20 cellular contexts compared by ENCODE assay signal in the genomic region with DNA sequence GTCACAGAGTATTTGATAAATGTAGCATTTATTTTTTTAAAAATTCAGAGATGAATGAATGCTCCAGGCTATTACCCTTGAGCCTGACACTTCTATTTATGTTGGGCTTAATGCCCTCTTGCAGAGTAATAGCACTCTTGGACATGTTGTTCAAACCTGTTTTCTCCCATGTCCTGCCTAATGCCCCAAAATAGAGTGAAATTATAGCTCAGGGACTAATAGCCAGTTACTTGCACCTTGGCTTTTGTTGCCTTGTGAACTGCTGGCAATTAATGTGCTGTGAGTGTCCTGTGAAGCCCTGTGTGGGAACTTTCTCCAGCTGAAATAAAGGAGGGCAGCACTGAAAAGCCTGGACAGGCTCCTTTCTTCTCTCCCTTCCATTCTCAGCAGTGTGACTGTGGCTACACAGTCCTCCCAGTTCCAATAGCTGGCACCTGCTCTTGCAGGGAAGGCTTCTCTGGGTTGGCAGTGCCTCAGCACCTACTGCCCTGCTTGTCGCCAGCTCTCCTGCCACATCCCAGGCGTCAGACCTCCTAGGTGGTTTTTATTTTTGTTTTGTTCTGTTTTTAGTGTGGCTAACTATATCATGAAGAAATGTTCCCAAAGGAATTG.
DNase-seq lines count a peak whose midpoint lies in the region; ATAC-seq and TF ChIP-seq lines count a peak whose summit lies in the region.
"Had no signal": no experiment of that assay in that cellular context is flagged by ENCODE, and none has a peak within 500 bp of the region (broad histone marks: within the 10 kb centered on the region; RNA-seq: fewer than 3 reads in every experiment).

No MANE protein-coding gene starts in this region.

- no peaks in the 10 kb centered on the region for H3K9me3 ChIP-seq in neural cell (ENCODE audit: low read length)
- H3K9me3 ChIP-seq in colonic mucosa = no peaks in the 10 kb centered on the region
- H3K9me3 ChIP-seq: HAP-1, ovary had no signal

- H3K36me3 ChIP-seq in neural cell (ENCODE audit: insufficient read depth, low read length) (no peaks in the 10 kb centered on the region), colonic mucosa (no peaks in the 10 kb centered on the region)
- H3K36me3 ChIP-seq: cardiac muscle cell, HAP-1, ovary had no signal

- DNase-seq in COR-L47 (lab: John Stamatoyannopoulos, UW) (peak; percentile 41), NCI-H2227 treated with DMSO at 0.1 percent for 48 hours (lab: John Stamatoyannopoulos, UW) (peak; percentile 91), head of caudate nucleus (peak in 28 of 42 donors; percentile 7 to 73 (median 41)), UCSD-AML1 (lab: John Stamatoyannopoulos, UW; ENCODE audit: unreplicated experiment) (no peak), colonic mucosa (no peak)
- DNase-seq in NK-92 treated with Interleukin-12 subunit alpha and Interleukin-12 subunit beta, amount 100 ng/mL, for 24 hours (lab: John Stamatoyannopoulos, UW) = no peak
- DNase-seq: activated CD4-positive, alpha-beta T cell treated with anti-CD3 and anti-CD28 coated beads for 1 hour; CD8-positive, alpha-beta memory T cell; MM.1S; NCI-H2029 treated with DMSO at 0.1 percent for 48 hours; NCI-H526 treated with DMSO at 0.1 percent for 48 hours; ovary; stimulated activated CD4-positive, alpha-beta T cell treated with anti-CD3 and anti-CD28 coated beads, Interleukin-4, amount 100 ng/mL, for 1 hour; T-helper 9 cell had no signal

- intact Hi-C loops in head of caudate nucleus (cut with DNase I) (no loop called here), colonic mucosa (cut with DNase I) (no loop called here)

- H3K27me3 ChIP-seq in neural cell (ENCODE audit: insufficient read depth, low read depth, low read length) = no peaks in the 10 kb centered on the region
- H3K27me3 ChIP-seq in colonic mucosa = no peaks in the 10 kb centered on the region
- H3K27me3 ChIP-seq: cardiac muscle cell, ovary had no signal

- H3K4me2 ChIP-seq in neural cell (ENCODE audit: low read length) = no peak overlapping the region

- peak overlapping the region; percentile 20 for H3K27ac ChIP-seq in neural cell (ENCODE audit: low read length)
- no peak overlapping the region for H3K27ac ChIP-seq in colonic mucosa
- H3K27ac ChIP-seq: cardiac muscle cell, ovary, skin epidermis had no signal

- no peak for TF ChIP-seq EP300 in neural cell (conservative IDR thresholded peaks at IDR 0.05; ENCODE audit: poor library complexity, severe bottlenecking)

- TF ChIP-seq CTCF in neural cell (IDR thresholded peaks at IDR 0.05; ENCODE audit: poor library complexity, severe bottlenecking) (no peak), colonic mucosa (IDR thresholded peaks at IDR 0.05) (no peak)

- H3K9me2 ChIP-seq in neural cell (ENCODE audit: insufficient read depth, low read length) = no peaks in the 10 kb centered on the region

- no peak overlapping the region for H2AFZ ChIP-seq in neural cell (ENCODE audit: low read depth, low read length)

- H3K4me3 ChIP-seq in neural cell (ENCODE audit: low read length) = no peak overlapping the region
- H3K4me3 ChIP-seq in colonic mucosa = no peak overlapping the region
- H3K4me3 ChIP-seq: cardiac muscle cell, HAP-1, ovary, skin epidermis had no signal

- no peaks in the 10 kb centered on the region for H3K4me1 ChIP-seq in colonic mucosa

- no peaks in the 10 kb centered on the region for H4K20me1 ChIP-seq in neural cell (ENCODE audit: insufficient read depth)

- no peak for ATAC-seq in HG02623 (IDR thresholded peaks at IDR 0.05; ENCODE audit: unreplicated experiment)
- ATAC-seq: Panc1 had no signal

- no peaks in the 10 kb centered on the region for H3F3A ChIP-seq in neural cell (ENCODE audit: insufficient read depth, low read length, poor library complexity, severe bottlenecking)

- H3K79me2 ChIP-seq in neural cell (replicated peaks; ENCODE audit: insufficient read depth, low read length) = peaks cover 42% of the 10 kb centered on the region

- H3K9ac ChIP-seq in neural cell (ENCODE audit: low read length) = no peak overlapping the region
- no peak overlapping the region for H3K9ac ChIP-seq in colonic mucosa (ENCODE audit: low read depth in 2 of 2, low read length in 2 of 2)

- TF ChIP-seq RAD21 in neural cell (conservative IDR thresholded peaks at IDR 0.05) = no peak

TF ChIP-seq in neural cell, 6 proteins besides CTCF, POLR2A, EP300 and RAD21:
- peak; percentile 84 for TF ChIP-seq POLR2AphosphoS5 (IDR thresholded peaks at IDR 0.05)
- TF ChIP-seq, protein P1, sequence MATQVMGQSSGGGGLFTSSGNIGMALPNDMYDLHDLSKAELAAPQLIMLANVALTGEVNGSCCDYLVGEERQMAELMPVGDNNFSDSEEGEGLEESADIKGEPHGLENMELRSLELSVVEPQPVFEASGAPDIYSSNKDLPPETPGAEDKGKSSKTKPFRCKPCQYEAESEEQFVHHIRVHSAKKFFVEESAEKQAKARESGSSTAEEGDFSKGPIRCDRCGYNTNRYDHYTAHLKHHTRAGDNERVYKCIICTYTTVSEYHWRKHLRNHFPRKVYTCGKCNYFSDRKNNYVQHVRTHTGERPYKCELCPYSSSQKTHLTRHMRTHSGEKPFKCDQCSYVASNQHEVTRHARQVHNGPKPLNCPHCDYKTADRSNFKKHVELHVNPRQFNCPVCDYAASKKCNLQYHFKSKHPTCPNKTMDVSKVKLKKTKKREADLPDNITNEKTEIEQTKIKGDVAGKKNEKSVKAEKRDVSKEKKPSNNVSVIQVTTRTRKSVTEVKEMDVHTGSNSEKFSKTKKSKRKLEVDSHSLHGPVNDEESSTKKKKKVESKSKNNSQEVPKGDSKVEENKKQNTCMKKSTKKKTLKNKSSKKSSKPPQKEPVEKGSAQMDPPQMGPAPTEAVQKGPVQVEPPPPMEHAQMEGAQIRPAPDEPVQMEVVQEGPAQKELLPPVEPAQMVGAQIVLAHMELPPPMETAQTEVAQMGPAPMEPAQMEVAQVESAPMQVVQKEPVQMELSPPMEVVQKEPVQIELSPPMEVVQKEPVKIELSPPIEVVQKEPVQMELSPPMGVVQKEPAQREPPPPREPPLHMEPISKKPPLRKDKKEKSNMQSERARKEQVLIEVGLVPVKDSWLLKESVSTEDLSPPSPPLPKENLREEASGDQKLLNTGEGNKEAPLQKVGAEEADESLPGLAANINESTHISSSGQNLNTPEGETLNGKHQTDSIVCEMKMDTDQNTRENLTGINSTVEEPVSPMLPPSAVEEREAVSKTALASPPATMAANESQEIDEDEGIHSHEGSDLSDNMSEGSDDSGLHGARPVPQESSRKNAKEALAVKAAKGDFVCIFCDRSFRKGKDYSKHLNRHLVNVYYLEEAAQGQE (IDR thresholded peaks at IDR 0.05; ENCODE audit: borderline replicate concordance) = no peak

Comparison
In these comparisons a context has a peak if more than half of its experiments do, and no peak if none do; other contexts are left out.
1. DNase-seq: peak in COR-L47 (single experiment), NCI-H2227 treated with DMSO at 0.1 percent for 48 hours (single experiment) and head of caudate nucleus (28 of 42); none in UCSD-AML1 (single experiment), colonic mucosa (single experiment) and NK-92 treated with Interleukin-12 subunit alpha and Interleukin-12 subunit beta, amount 100 ng/mL, for 24 hours (single experiment).